1 cellular context compared by ENCODE assay signal in genomic region chr3:14124615-14125192, GRCh38.
TF ChIP-seq lines count a peak whose summit lies in the region.

Gene CHCHD4 (minus strand): TSS chr3:14124870. CDS start chr3:14124676, 194 bp downstream.
A gene with protein sequence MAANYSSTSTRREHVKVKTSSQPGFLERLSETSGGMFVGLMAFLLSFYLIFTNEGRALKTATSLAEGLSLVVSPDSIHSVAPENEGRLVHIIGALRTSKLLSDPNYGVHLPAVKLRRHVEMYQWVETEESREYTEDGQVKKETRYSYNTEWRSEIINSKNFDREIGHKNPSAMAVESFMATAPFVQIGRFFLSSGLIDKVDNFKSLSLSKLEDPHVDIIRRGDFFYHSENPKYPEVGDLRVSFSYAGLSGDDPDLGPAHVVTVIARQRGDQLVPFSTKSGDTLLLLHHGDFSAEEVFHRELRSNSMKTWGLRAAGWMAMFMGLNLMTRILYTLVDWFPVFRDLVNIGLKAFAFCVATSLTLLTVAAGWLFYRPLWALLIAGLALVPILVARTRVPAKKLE (plus strand): TSS chr3:14125052. CDS start chr3:14125194, 142 bp downstream.

TF ChIP-seq in GM12878, 131 proteins besides CTCF, POLR2A, EP300 and RAD21 (continued from another document and continues in another):
- TF ChIP-seq, protein P1, sequence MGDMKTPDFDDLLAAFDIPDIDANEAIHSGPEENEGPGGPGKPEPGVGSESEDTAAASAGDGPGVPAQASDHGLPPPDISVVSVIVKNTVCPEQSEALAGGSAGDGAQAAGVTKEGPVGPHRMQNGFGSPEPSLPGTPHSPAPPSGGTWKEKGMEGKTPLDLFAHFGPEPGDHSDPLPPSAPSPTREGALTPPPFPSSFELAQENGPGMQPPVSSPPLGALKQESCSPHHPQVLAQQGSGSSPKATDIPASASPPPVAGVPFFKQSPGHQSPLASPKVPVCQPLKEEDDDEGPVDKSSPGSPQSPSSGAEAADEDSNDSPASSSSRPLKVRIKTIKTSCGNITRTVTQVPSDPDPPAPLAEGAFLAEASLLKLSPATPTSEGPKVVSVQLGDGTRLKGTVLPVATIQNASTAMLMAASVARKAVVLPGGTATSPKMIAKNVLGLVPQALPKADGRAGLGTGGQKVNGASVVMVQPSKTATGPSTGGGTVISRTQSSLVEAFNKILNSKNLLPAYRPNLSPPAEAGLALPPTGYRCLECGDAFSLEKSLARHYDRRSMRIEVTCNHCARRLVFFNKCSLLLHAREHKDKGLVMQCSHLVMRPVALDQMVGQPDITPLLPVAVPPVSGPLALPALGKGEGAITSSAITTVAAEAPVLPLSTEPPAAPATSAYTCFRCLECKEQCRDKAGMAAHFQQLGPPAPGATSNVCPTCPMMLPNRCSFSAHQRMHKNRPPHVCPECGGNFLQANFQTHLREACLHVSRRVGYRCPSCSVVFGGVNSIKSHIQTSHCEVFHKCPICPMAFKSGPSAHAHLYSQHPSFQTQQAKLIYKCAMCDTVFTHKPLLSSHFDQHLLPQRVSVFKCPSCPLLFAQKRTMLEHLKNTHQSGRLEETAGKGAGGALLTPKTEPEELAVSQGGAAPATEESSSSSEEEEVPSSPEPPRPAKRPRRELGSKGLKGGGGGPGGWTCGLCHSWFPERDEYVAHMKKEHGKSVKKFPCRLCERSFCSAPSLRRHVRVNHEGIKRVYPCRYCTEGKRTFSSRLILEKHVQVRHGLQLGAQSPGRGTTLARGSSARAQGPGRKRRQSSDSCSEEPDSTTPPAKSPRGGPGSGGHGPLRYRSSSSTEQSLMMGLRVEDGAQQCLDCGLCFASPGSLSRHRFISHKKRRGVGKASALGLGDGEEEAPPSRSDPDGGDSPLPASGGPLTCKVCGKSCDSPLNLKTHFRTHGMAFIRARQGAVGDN (IDR thresholded peaks at IDR 0.05), result peak; percentile 17
- TF ChIP-seq YY1 (IDR thresholded peaks at IDR 0.05; ENCODE audit: low read depth, low read length) (peak; percentile 88), SRF (IDR thresholded peaks at IDR 0.05; ENCODE audit: low read depth in 2 of 2, low read length in 2 of 2) (0 out of 4 replicates have a peak, but pooled peaks of 1 of the 2 experiments have one; percentile 7), PBX3 (IDR thresholded peaks at IDR 0.05; ENCODE audit: insufficient replicate concordance, low read depth, low read length) (no peak), EGR1 (IDR thresholded peaks at IDR 0.05; ENCODE audit: borderline replicate concordance in 1 of 2, low read depth in 2 of 2, low read length in 2 of 2) (peak in 1 of 2 experiments; percentile 67; a peak in 1 of 3 replicates), IKZF2 (IDR thresholded peaks at IDR 0.05) (no peak), HDAC2 (IDR thresholded peaks at IDR 0.05) (no peak), SIN3A (IDR thresholded peaks at IDR 0.05; ENCODE audit: low read depth, low read length) (peak; percentile 9; the same call in 1 of the 2 replicates), FOXM1 (IDR thresholded peaks at IDR 0.05; ENCODE audit: low read depth, low read length) (no peak), HSF1 (IDR thresholded peaks at IDR 0.05; ENCODE audit: low read depth, low read length) (no peak), LARP7 (IDR thresholded peaks at IDR 0.05) (peak; percentile 75; the same call in 1 of the 2 replicates), ZNF274 (IDR thresholded peaks at IDR 0.05; ENCODE audit: insufficient read depth, insufficient read length) (no peak), MLLT1 (IDR thresholded peaks at IDR 0.05) (no peak), NR2C1 (IDR thresholded peaks at IDR 0.05) (no peak), TBL1XR1 (IDR thresholded peaks at IDR 0.05; ENCODE audit: low read depth, low read length) (0 out of 2 replicates have a peak, but pooled peaks have one; percentile 29), NFYA (IDR thresholded peaks at IDR 0.05; ENCODE audit: borderline replicate concordance, low read depth, low read length) (no peak), POU2F2 (IDR thresholded peaks at IDR 0.05; ENCODE audit: borderline replicate concordance, low read depth, low read length) (no peak), JUND (IDR thresholded peaks at IDR 0.05; ENCODE audit: low read depth, low read length) (no peak), DPF2 (IDR thresholded peaks at IDR 0.05) (peak; percentile 66; the same call in 1 of the 2 replicates), NBN (IDR thresholded peaks at IDR 0.05) (no peak), SREBF1 (IDR thresholded peaks at IDR 0.05; ENCODE audit: low read length) (peak; percentile 86), ETV6 (conservative IDR thresholded peaks at IDR 0.05 in 1 of 2, IDR thresholded peaks at IDR 0.05 in 1 of 2; ENCODE audit: borderline replicate concordance in 1 of 2, low read depth in 1 of 2) (no peak; a peak in 1 of 4 replicates), FOS (IDR thresholded peaks at IDR 0.05; ENCODE audit: borderline replicate concordance, extremely low read depth, insufficient read length) (no peak), CREB1 (IDR thresholded peaks at IDR 0.05; ENCODE audit: low read depth) (peak; percentile 83), ATF2 (IDR thresholded peaks at IDR 0.05; ENCODE audit: low read length) (no peak), RELB (IDR thresholded peaks at IDR 0.05; ENCODE audit: low read depth) (no peak), MYB (IDR thresholded peaks at IDR 0.05; ENCODE audit: borderline replicate concordance, low read depth, low read length) (no peak), SIX5 (IDR thresholded peaks at IDR 0.05; ENCODE audit: low read depth, low read length, severe bottlenecking) (peak; percentile 99), MAX (IDR thresholded peaks at IDR 0.05; ENCODE audit: low read depth, low read length) (no peak), STAT3 (IDR thresholded peaks at IDR 0.05; ENCODE audit: low read depth, low read length) (no peak), BHLHE40 (IDR thresholded peaks at IDR 0.05; ENCODE audit: borderline replicate concordance in 1 of 2, low read depth in 2 of 2, low read length in 1 of 2) (peak in 1 of 2 experiments; percentile 23; a peak in 1 of 4 replicates), CHD1 (IDR thresholded peaks at IDR 0.05; ENCODE audit: low read depth, low read length) (0 out of 2 replicates have a peak, but pooled peaks have one; percentile 19), STAT1 (conservative IDR thresholded peaks at IDR 0.05) (no peak), PAX5 (IDR thresholded peaks at IDR 0.05; ENCODE audit: borderline replicate concordance, low read depth, low read length) (no peak), YBX1 (IDR thresholded peaks at IDR 0.05) (no peak), EZH2 (IDR thresholded peaks at IDR 0.05; ENCODE audit: borderline replicate concordance, control insufficient read depth, low read depth, low read length) (no peak), NR2C2 (IDR thresholded peaks at IDR 0.05; ENCODE audit: borderline replicate concordance, control insufficient read depth, insufficient read length, low read depth) (no peak)
- TF ChIP-seq, protein P2, sequence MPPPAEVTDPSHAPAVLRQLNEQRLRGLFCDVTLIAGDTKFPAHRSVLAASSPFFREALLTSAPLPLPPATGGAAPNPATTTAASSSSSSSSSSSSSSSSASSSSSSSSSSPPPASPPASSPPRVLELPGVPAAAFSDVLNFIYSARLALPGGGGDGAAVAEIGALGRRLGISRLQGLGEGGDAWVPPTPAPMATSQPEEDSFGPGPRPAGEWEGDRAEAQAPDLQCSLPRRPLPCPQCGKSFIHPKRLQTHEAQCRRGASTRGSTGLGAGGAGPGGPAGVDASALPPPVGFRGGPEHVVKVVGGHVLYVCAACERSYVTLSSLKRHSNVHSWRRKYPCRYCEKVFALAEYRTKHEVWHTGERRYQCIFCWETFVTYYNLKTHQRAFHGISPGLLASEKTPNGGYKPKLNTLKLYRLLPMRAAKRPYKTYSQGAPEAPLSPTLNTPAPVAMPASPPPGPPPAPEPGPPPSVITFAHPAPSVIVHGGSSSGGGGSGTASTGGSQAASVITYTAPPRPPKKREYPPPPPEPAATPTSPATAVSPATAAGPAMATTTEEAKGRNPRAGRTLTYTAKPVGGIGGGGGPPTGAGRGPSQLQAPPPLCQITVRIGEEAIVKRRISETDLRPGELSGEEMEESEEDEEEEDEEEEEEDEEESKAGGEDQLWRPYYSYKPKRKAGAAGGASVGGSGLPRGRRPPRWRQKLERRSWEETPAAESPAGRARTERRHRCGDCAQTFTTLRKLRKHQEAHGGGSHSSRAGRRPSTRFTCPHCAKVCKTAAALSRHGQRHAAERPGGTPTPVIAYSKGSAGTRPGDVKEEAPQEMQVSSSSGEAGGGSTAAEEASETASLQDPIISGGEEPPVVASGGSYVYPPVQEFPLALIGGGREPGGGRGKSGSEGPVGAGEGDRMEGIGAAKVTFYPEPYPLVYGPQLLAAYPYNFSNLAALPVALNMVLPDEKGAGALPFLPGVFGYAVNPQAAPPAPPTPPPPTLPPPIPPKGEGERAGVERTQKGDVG (CRISPR knock-in tag; IDR thresholded peaks at IDR 0.05), result no peak
- TF ChIP-seq, protein P3, sequence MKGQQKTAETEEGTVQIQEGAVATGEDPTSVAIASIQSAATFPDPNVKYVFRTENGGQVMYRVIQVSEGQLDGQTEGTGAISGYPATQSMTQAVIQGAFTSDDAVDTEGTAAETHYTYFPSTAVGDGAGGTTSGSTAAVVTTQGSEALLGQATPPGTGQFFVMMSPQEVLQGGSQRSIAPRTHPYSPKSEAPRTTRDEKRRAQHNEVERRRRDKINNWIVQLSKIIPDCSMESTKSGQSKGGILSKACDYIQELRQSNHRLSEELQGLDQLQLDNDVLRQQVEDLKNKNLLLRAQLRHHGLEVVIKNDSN (IDR thresholded peaks at IDR 0.05; ENCODE audit: borderline replicate concordance, extremely low read length, insufficient read depth, low read depth, low read length), result no peak
- TF ChIP-seq, protein P4, sequence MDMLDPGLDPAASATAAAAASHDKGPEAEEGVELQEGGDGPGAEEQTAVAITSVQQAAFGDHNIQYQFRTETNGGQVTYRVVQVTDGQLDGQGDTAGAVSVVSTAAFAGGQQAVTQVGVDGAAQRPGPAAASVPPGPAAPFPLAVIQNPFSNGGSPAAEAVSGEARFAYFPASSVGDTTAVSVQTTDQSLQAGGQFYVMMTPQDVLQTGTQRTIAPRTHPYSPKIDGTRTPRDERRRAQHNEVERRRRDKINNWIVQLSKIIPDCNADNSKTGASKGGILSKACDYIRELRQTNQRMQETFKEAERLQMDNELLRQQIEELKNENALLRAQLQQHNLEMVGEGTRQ (IDR thresholded peaks at IDR 0.05; ENCODE audit: borderline replicate concordance, low read depth, low read length), result no peak; the same call in 1 of the 2 replicates
